In the genomic region with DNA sequence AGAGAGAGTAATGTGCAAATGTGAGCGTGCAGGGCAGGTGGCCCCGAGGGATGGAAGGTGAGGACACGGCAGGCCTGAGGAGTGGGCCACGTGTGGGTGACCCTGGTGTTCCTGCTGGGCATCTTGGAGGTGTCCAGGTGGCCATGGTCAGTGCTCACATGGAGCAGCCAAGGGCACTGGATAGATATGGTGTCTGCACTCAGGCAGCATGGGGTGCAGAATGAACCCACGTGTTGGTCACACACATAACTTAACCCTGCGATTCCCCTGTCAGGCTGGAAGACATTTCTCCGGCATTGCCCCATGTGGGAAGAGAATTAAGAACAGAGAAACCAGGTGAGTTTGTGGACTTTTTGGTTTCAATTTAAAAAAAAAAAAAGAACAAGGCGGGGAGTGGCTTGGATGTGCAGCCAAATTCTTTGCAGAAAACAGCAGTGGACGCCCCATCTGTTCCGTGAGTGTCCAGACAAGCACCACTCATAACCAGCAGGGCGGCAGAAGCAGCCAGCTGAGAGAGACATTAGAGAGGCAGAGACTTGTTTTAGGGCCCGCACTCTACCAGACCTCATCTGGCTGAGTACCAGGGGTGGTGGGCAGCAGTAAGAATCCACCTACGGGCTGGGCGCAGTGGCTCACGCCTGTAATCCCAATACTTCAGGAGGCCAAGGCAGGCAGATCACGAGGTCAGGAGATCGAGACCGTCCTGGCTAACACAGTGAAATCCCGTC, we compare ENCODE assay signal across 17 cellular contexts.
"Had no signal": no experiment of that assay in that cellular context is flagged by ENCODE, and none has a peak within 500 bp of the region (broad histone marks: within the 10 kb centered on the region; RNA-seq: fewer than 3 reads in every experiment).

No MANE protein-coding gene starts in this region.

- DNase-seq: activated CD4-positive, alpha-beta T cell treated with anti-CD3 and anti-CD28 coated beads, Interleukin-2, amount 10 ng/mL, durations not matched to agents 7 days and 5 days; activated naive CD4-positive, alpha-beta T cell treated with anti-CD3 and anti-CD28 coated beads for 36 hours; activated naive CD8-positive, alpha-beta T cell treated with anti-CD3 and anti-CD28 coated beads, Interleukin-2, amount 50 U/mL, for 24 hours; activated T-cell treated with anti-CD3 and anti-CD28 coated beads for 4 hours; aorta; erythroblast; mammary epithelial cell; mucosa of descending colon; naive thymus-derived CD4-positive, alpha-beta T cell; T-helper 2 cell; uterus had no signal

- H3K4me1 ChIP-seq: gastroesophageal sphincter, parathyroid adenoma, uterus had no signal

- H3K9ac ChIP-seq: parathyroid adenoma had no signal

- ATAC-seq: activated naive CD8-positive, alpha-beta T cell treated with anti-CD3 and anti-CD28 coated beads, Interleukin-2, amount 50 U/mL, for 24 hours; gastroesophageal sphincter; mucosa of descending colon; naive thymus-derived CD4-positive, alpha-beta T cell; stimulated activated effector memory CD8-positive, alpha-beta T cell treated with anti-CD3 and anti-CD28 coated beads, Interleukin-12 subunit alpha, Interleukin-12 subunit beta, amount 100 ng/mL, for 72 hours had no signal

- H3K27ac ChIP-seq: dorsolateral prefrontal cortex, gastroesophageal sphincter, neutrophil, parathyroid adenoma, uterus had no signal

- H3K27me3 ChIP-seq: dorsolateral prefrontal cortex, uterus had no signal

- H3K36me3 ChIP-seq: gastroesophageal sphincter, neutrophil, uterus had no signal

- H3K79me2 ChIP-seq: parathyroid adenoma had no signal

- H3K9me3 ChIP-seq: neutrophil, uterus had no signal

- H2AFZ ChIP-seq: parathyroid adenoma had no signal

- H3K4me3 ChIP-seq: dorsolateral prefrontal cortex, gastroesophageal sphincter, mucosa of descending colon, uterus had no signal

- FAIRE-seq: islet of Langerhans had no signal
